Comparison of ENCODE assay signal across 1 cellular context in the genomic region with DNA sequence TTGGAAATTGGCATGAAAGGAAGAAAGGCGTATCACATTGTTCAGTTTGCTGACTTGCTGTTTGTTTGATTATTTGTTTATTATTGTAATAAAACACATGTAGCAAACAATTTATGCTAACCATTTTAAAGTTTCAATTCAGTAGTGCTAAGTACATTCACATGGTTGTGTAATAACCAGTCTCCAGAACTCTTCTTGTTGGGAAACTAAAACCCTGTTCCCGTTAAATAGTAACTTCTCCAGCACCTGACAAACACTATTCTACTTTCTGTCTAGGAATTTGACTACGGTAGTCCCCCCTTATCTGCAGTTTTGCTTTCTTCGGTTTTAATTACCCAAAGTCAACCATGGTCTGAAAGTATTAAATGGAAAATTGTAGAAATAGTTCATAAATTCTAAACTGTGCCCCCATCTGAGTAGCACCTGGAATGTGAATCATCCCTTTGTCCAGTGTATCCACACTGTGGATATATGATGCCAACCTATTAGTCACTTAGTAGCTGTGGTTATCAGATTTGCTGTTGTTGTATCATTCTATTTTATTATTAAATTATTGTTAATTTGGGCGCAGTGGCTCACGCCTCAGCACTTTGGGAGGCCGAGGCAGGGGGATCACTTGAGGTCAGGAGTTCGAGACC.
TF ChIP-seq lines count a peak whose summit lies in the region.

No MANE protein-coding gene starts in this region.

TF ChIP-seq in HepG2, 621 proteins besides CTCF, POLR2A, EP300 and RAD21:
- TF ChIP-seq TEAD3 (CRISPR knock-in tag; optimal IDR thresholded peaks at IDR 0.05; ENCODE audit: borderline replicate concordance) (peak; percentile 33), CEBPB (IDR thresholded peaks at IDR 0.05; ENCODE audit: borderline replicate concordance, low read depth, low read length) (peak; percentile 89), HOXA3 (CRISPR knock-in tag; IDR thresholded peaks at IDR 0.05) (no peak), BCL6 (CRISPR knock-in tag; IDR thresholded peaks at IDR 0.05) (peak; percentile 94), RARG (CRISPR knock-in tag; IDR thresholded peaks at IDR 0.05; ENCODE audit: low read depth) (no peak), TEAD2 (CRISPR knock-in tag; IDR thresholded peaks at IDR 0.05) (no peak), TBL1XR1 (IDR thresholded peaks at IDR 0.05; ENCODE audit: borderline replicate concordance, low read length, partially characterized antibody) (no peak), GATA4 (IDR thresholded peaks at IDR 0.05; ENCODE audit: borderline replicate concordance, low read depth) (no peak), SAP130 (CRISPR knock-in tag; IDR thresholded peaks at IDR 0.05; ENCODE audit: low read depth) (peak; percentile 35; the same call in 1 of the 2 replicates), CEBPG (CRISPR knock-in tag; IDR thresholded peaks at IDR 0.05) (peak; percentile 77), JDP2 (CRISPR knock-in tag; IDR thresholded peaks at IDR 0.05; ENCODE audit: borderline replicate concordance) (no peak), MAFK (conservative IDR thresholded peaks at IDR 0.05 in 1 of 2, IDR thresholded peaks at IDR 0.05 in 1 of 2; ENCODE audit: low read length in 2 of 2) (peak in 1 of 2 experiments; percentile 31; a peak in 2 of 4 replicates)
- TF ChIP-seq, protein P1, sequence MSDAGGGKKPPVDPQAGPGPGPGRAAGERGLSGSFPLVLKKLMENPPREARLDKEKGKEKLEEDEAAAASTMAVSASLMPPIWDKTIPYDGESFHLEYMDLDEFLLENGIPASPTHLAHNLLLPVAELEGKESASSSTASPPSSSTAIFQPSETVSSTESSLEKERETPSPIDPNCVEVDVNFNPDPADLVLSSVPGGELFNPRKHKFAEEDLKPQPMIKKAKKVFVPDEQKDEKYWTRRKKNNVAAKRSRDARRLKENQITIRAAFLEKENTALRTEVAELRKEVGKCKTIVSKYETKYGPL (CRISPR knock-in tag; IDR thresholded peaks at IDR 0.05) = peak; percentile 86
- TF ChIP-seq, protein P2, sequence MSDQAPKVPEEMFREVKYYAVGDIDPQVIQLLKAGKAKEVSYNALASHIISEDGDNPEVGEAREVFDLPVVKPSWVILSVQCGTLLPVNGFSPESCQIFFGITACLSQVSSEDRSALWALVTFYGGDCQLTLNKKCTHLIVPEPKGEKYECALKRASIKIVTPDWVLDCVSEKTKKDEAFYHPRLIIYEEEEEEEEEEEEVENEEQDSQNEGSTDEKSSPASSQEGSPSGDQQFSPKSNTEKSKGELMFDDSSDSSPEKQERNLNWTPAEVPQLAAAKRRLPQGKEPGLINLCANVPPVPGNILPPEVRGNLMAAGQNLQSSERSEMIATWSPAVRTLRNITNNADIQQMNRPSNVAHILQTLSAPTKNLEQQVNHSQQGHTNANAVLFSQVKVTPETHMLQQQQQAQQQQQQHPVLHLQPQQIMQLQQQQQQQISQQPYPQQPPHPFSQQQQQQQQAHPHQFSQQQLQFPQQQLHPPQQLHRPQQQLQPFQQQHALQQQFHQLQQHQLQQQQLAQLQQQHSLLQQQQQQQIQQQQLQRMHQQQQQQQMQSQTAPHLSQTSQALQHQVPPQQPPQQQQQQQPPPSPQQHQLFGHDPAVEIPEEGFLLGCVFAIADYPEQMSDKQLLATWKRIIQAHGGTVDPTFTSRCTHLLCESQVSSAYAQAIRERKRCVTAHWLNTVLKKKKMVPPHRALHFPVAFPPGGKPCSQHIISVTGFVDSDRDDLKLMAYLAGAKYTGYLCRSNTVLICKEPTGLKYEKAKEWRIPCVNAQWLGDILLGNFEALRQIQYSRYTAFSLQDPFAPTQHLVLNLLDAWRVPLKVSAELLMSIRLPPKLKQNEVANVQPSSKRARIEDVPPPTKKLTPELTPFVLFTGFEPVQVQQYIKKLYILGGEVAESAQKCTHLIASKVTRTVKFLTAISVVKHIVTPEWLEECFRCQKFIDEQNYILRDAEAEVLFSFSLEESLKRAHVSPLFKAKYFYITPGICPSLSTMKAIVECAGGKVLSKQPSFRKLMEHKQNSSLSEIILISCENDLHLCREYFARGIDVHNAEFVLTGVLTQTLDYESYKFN (CRISPR knock-in tag; conservative IDR thresholded peaks at IDR 0.05) = 0 out of 2 replicates have a peak, but pooled peaks have one; percentile 15
- TF ChIP-seq, protein P3, sequence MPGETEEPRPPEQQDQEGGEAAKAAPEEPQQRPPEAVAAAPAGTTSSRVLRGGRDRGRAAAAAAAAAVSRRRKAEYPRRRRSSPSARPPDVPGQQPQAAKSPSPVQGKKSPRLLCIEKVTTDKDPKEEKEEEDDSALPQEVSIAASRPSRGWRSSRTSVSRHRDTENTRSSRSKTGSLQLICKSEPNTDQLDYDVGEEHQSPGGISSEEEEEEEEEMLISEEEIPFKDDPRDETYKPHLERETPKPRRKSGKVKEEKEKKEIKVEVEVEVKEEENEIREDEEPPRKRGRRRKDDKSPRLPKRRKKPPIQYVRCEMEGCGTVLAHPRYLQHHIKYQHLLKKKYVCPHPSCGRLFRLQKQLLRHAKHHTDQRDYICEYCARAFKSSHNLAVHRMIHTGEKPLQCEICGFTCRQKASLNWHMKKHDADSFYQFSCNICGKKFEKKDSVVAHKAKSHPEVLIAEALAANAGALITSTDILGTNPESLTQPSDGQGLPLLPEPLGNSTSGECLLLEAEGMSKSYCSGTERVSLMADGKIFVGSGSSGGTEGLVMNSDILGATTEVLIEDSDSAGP (CRISPR knock-in tag; IDR thresholded peaks at IDR 0.05; ENCODE audit: borderline replicate concordance) = no peak
